9 cellular contexts compared by ENCODE assay signal in genomic region chr3:187750513-187751123, GRCh38. TPM values are rescaled to one million over a fixed set of nuclear protein-coding genes. Genes with fewer than 3 reads are reported as not detected.
A peak's percentile ranks its signal among the peaks of the same experiment; 100 is the strongest.
DNase-seq lines count a peak whose midpoint lies in the region; ATAC-seq, FAIRE-seq and TF ChIP-seq lines count a peak whose summit lies in the region.
"Had no signal": no experiment of that assay in that cellular context is flagged by ENCODE, and none has a peak within 500 bp of the region (broad histone marks: within the 10 kb centered on the region; RNA-seq: fewer than 3 reads in every experiment).

No MANE protein-coding gene starts in this region.

- H2AFZ ChIP-seq in trophoblast cell (ENCODE audit: insufficient read depth, low read length, poor library complexity), result no peak overlapping the region

- H3K4me1 ChIP-seq in gastroesophageal sphincter, result peaks cover 0 to 53% (median 0%) of the 10 kb centered on the region in 3 donors
- H3K4me1 ChIP-seq in trophoblast cell (ENCODE audit: control insufficient read depth in 1 of 2, insufficient read depth in 2 of 2, low read length in 2 of 2), result peaks cover 0 to 6% of the 10 kb centered on the region in 2 experiments

- H3K9ac ChIP-seq in trophoblast cell (ENCODE audit: low read length), result no peak overlapping the region

- no peaks in the 10 kb centered on the region for H3K27me3 ChIP-seq in gastroesophageal sphincter
- no peaks in the 10 kb centered on the region for H3K27me3 ChIP-seq in trophoblast cell (ENCODE audit: insufficient read depth, low read length)

- H4K12ac ChIP-seq in trophoblast cell (ENCODE audit: low read depth, low read length), result no peak overlapping the region

- no peak for TF ChIP-seq EP300 in gastroesophageal sphincter (IDR thresholded peaks at IDR 0.05)

- peak overlapping the region; percentile 82 for H4K91ac ChIP-seq in trophoblast cell (ENCODE audit: low read depth, low read length)

- peak overlapping the region; percentile 79 for H3K4me2 ChIP-seq in trophoblast cell (ENCODE audit: low read length)

- H3K18ac ChIP-seq in trophoblast cell (ENCODE audit: low read length), result peak overlapping the region; percentile 48

- H3K9me3 ChIP-seq in gastroesophageal sphincter (no peaks in the 10 kb centered on the region), trophoblast cell (ENCODE audit: insufficient read depth, low read depth, low read length) (no peaks in the 10 kb centered on the region)

- ATAC-seq in gastroesophageal sphincter (peak; percentile 3), GM18907 (IDR thresholded peaks at IDR 0.05; ENCODE audit: unreplicated experiment) (no peak)

- peak overlapping the region; percentile 88 to 99 (median 96) for H3K27ac ChIP-seq in gastroesophageal sphincter
- H3K27ac ChIP-seq in trophoblast cell (ENCODE audit: low read depth, low read length), result peak overlapping the region; percentile 95

- H2AK5ac ChIP-seq in trophoblast cell (ENCODE audit: low read length), result no peak overlapping the region

- peak overlapping the region; percentile 44 for H2BK120ac ChIP-seq in trophoblast cell (ENCODE audit: insufficient read depth, low read length, poor library complexity)

- H2BK5ac ChIP-seq in trophoblast cell (ENCODE audit: low read depth, low read length, poor library complexity), result peak overlapping the region; percentile 70

- H3K14ac ChIP-seq in trophoblast cell (ENCODE audit: low read length), result peak overlapping the region; percentile 55

- H3K79me1 ChIP-seq in trophoblast cell (ENCODE audit: low read length), result peaks cover 14% of the 10 kb centered on the region

- FAIRE-seq in GM12892 (lab: Jason Lieb, UNC), result peak; percentile 70

- DNase-seq in GM12892 (ENCODE audit: insufficient read length) (no peak), RPMI7951 (ENCODE audit: low read depth) (peak; percentile 45), trophoblast cell (no peak), OCI-M1 (lab: John Stamatoyannopoulos, UW) (no peak), ACHN (no peak), GM19238 (ENCODE audit: insufficient read length, low spot score) (no peak)

- H3K4me3 ChIP-seq in gastroesophageal sphincter, result peak overlapping the region; percentile 21 to 41
- H3K4me3 ChIP-seq in trophoblast cell (ENCODE audit: low read depth, low read length), result no peak overlapping the region

- no peak for TF ChIP-seq POLR2A in GM12892 (IDR thresholded peaks at IDR 0.05; ENCODE audit: low read depth, low read length)
- TF ChIP-seq POLR2A in gastroesophageal sphincter (IDR thresholded peaks at IDR 0.05), result no peak

- peaks cover 2% of the 10 kb centered on the region for H3K79me2 ChIP-seq in trophoblast cell (ENCODE audit: control insufficient read depth, insufficient read depth, low read length, poor library complexity)

- peak overlapping the region; percentile 24 for H3K4ac ChIP-seq in trophoblast cell (ENCODE audit: low read depth, low read length)

- 34 to 36% methylated on average over 1 to 11 of the region's 11 CpGs for WGBS in gastroesophageal sphincter (ENCODE audit: low coverage in 1 of 2), 2 donors
- WGBS in trophoblast cell (ENCODE audit: extremely low coverage, insufficient coverage, insufficient read length), result no CpG with 5 or more reads among the region's 11 CpGs

- no peak for TF ChIP-seq CTCF in gastroesophageal sphincter (IDR thresholded peaks at IDR 0.05)

- peak overlapping the region; percentile 37 for H2BK12ac ChIP-seq in trophoblast cell (ENCODE audit: low read length)

- in situ Hi-C loops in ACHN (cut with HindIII; ENCODE audit: low pct_ligation_motif_present, low pct_unique_long_range_greater_than_20kb, low sequenced_read_pairs), result no loop called here

- no peak overlapping the region for H3K23ac ChIP-seq in trophoblast cell (ENCODE audit: low read length)

- peak overlapping the region; percentile 46 for H4K8ac ChIP-seq in trophoblast cell (ENCODE audit: low read depth, low read length)

- H3K36me3 ChIP-seq in gastroesophageal sphincter, result no peaks in the 10 kb centered on the region
- no peaks in the 10 kb centered on the region for H3K36me3 ChIP-seq in trophoblast cell (ENCODE audit: control insufficient read depth in 1 of 2, insufficient read depth in 2 of 2, low read length in 2 of 2)

RNA-seq across cellular contexts. Expression of gene BCL6, which starts 5.3 kb away (rescaled TPM):
- 0.15 TPM for polyA plus RNA-seq in GM12892 (2012; ENCODE audit: missing spikeins)
- 5.8 and 10.1 TPM in 2 replicates for total RNA-seq in RPMI7951 (2014; rRNA removed; shearing (Covaris generic))
- 100 to 1,000 TPM in 3 of 4 donors, 10 to 100 TPM in 1; 60.0 to 146 (median 115) TPM for total RNA-seq in gastroesophageal sphincter
- 17.5 and 18.7 TPM in 2 replicates for polyA plus RNA-seq in trophoblast cell (2013)

RNA-seq across cellular contexts. Expression of gene RTP2, which starts 48.3 kb away (rescaled TPM):
- not detected for polyA plus RNA-seq in GM12892 (2012; ENCODE audit: missing spikeins)
- total RNA-seq in RPMI7951 (2014; rRNA removed; shearing (Covaris generic)), result not detected in 2 replicates
- total RNA-seq in gastroesophageal sphincter, result not detected
- not detected in 2 replicates for polyA plus RNA-seq in trophoblast cell (2013)
- total RNA-seq: subcutaneous adipose tissue had no signal
